Comparison of ENCODE assay signal across 8 cellular contexts in genomic region chr5:96614110-96614691, GRCh38. TPM values are rescaled to one million over a fixed set of nuclear protein-coding genes. Genes with fewer than 3 reads are reported as not detected.
DNase-seq lines count a peak whose midpoint lies in the region; ATAC-seq, FAIRE-seq and TF ChIP-seq lines count a peak whose summit lies in the region.

No MANE protein-coding gene starts in this region.

- H3K36me3 ChIP-seq in A673 (ENCODE audit: insufficient read depth, low read length, poor library complexity, severe bottlenecking) (no peaks in the 10 kb centered on the region), bronchial epithelial cell (ENCODE audit: control insufficient read depth, insufficient read depth, low read length) (no peaks in the 10 kb centered on the region), spleen (no peaks in the 10 kb centered on the region)

- H3K27me3 Mint-ChIP-seq in T-helper 17 cell: peaks cover 23% of the 10 kb centered on the region

- ATAC-seq in T-helper 17 cell (peak; percentile 54), GM21529 (IDR thresholded peaks at IDR 0.05; ENCODE audit: unreplicated experiment) (no peak)

- H3K27me3 ChIP-seq in A673 (replicated peaks; ENCODE audit: insufficient read depth, low read depth, low read length, poor library complexity): no peaks in the 10 kb centered on the region
- no peaks in the 10 kb centered on the region for H3K27me3 ChIP-seq in bronchial epithelial cell (ENCODE audit: control insufficient read depth, insufficient read depth, low read length)
- no peaks in the 10 kb centered on the region for H3K27me3 ChIP-seq in spleen (replicated peaks in 1 of 7)

- H3K27ac ChIP-seq in A673 (ENCODE audit: low read depth, low read length, poor library complexity, severe bottlenecking) (peak overlapping the region; percentile 55), spleen (peak overlapping the region in 6 of 8 donors; percentile 15 to 65 (median 44))

- POLR2A ChIA-PET in A673 (lab: Charles Lee; ENCODE audit: low non-redundant PET): no interaction called here

- H3K4me3 ChIP-seq in A673 (ENCODE audit: low read depth, low read length, poor library complexity, severe bottlenecking) (peak overlapping the region; percentile 13), GM12875 (ENCODE audit: low read depth, low read length) (no peak overlapping the region), bronchial epithelial cell (ENCODE audit: low read depth, low read length) (no peak overlapping the region), spleen (no peak overlapping the region)

- intact Hi-C loops in A673 (cut with micrococcal nuclease; ENCODE audit: unreplicated experiment) (loop anchor here (1.0 to 5.0 kb wide), 8 partner anchors 49 to 549 kb away; partner anchors contain the start of genes CAST and LIX1), spleen (cut with DNase I; ENCODE audit: low total_unique reads) (loop anchor here (10.0 kb wide), 2 partner anchors 71 to 551 kb away; no protein-coding TSS in a partner anchor)

- H3K36me3 Mint-ChIP-seq in T-helper 17 cell (ENCODE audit: low read depth): peaks cover 4% of the 10 kb centered on the region

- H3K27ac Mint-ChIP-seq in T-helper 17 cell: no peak overlapping the region

- no peak overlapping the region for H3K4me3 Mint-ChIP-seq in T-helper 17 cell

- H3K4me1 Mint-ChIP-seq in T-helper 17 cell: peaks cover 6% of the 10 kb centered on the region

- peaks cover 7% of the 10 kb centered on the region for H3K9me3 ChIP-seq in A673 (ENCODE audit: low read depth, low read length, poor library complexity, severe bottlenecking)
- no peaks in the 10 kb centered on the region for H3K9me3 ChIP-seq in T-helper 17 cell (ENCODE audit: control insufficient read depth, low read length, poor library complexity, severe bottlenecking)
- peaks cover 0 to 11% (median 3%) of the 10 kb centered on the region in 8 donors for H3K9me3 ChIP-seq in spleen

- FAIRE-seq in bronchial epithelial cell (lab: Jason Lieb, UNC): peak; percentile 99

- no TSS peak for BruUV-seq in A673 (replicated peaks; lab: Mats Ljungman, UMichigan)

- no peak for TF ChIP-seq POLR2A in spleen (IDR thresholded peaks at IDR 0.05)

- 16 to 36% (median 31%) methylated on average over 6 of the region's 6 CpGs for WGBS in spleen, 5 donors

- TF ChIP-seq CTCF in A673 (conservative IDR thresholded peaks at IDR 0.05; ENCODE audit: low read depth, low read length): peak; percentile 65
- TF ChIP-seq CTCF in GM12875 (IDR thresholded peaks at IDR 0.05; ENCODE audit: borderline replicate concordance, insufficient read depth, low read depth, low read length): peak; percentile 24; the same call in 1 of the 2 replicates
- TF ChIP-seq CTCF in bronchial epithelial cell (IDR thresholded peaks at IDR 0.05; ENCODE audit: insufficient read depth, low read length, severe bottlenecking): peak; percentile 53
- TF ChIP-seq CTCF in spleen (IDR thresholded peaks at IDR 0.05 in 8 of 11, conservative IDR thresholded peaks at IDR 0.05 in 3 of 11): peak in 10 of 11 experiments; percentile 30 to 69 (median 43)

- DNase-seq in A673 (ENCODE audit: low spot score) (peak; percentile 92), NCI-H146 (lab: John Stamatoyannopoulos, UW) (peak; percentile 37), T-helper 17 cell (peak in 1 of 3 donors; percentile 31), bronchial epithelial cell (ENCODE audit: low read depth) (peak; percentile 95), iris pigment epithelial cell (ENCODE audit: low read depth) (peak; percentile 95), spleen (no peak)

- H3K4me1 ChIP-seq in A673 (ENCODE audit: insufficient read depth, low read length, poor library complexity, severe bottlenecking): peaks cover 36% of the 10 kb centered on the region
- peaks cover 0 to 19% (median 14%) of the 10 kb centered on the region in 6 donors for H3K4me1 ChIP-seq in spleen

- CTCF ChIA-PET in A673 (lab: Charles Lee): interaction anchor here (0.6 to 1.6 kb wide), 11 partner anchors 11 to 270 kb away, joined by 3 to 21 read pairs (median 4); partner anchors contain the start of gene ERAP1

RNA-seq across cellular contexts. Expression of gene CAST, which starts 48.0 kb away (rescaled TPM):
- total RNA-seq in A673 (2021): 66.8 and 72.5 TPM in 2 replicates
- total RNA-seq in T-helper 17 cell: 100 to 1,000 TPM; 303 TPM
- total RNA-seq in bronchial epithelial cell: 182 and 300 TPM in 2 replicates
- total RNA-seq in spleen: 100 to 1,000 TPM; 158 to 233 (median 197) TPM
- 10 to 100 TPM; 30.0 to 48.3 (median 30.4) TPM for polyA plus RNA-seq in spleen
